Comparison of ENCODE assay signal across 20 cellular contexts in genomic region chr1:207840380-207840779, GRCh38.
A peak's percentile ranks its signal among the peaks of the same experiment; 100 is the strongest.
DNase-seq lines count a peak whose midpoint lies in the region; ATAC-seq and TF ChIP-seq lines count a peak whose summit lies in the region.
"Had no signal": no experiment of that assay in that cellular context is flagged by ENCODE, and none has a peak within 500 bp of the region (broad histone marks: within the 10 kb centered on the region; RNA-seq: fewer than 3 reads in every experiment).

No MANE protein-coding gene starts in this region.

- no peaks in the 10 kb centered on the region for H3K36me3 ChIP-seq in neural progenitor cell
- H3K36me3 ChIP-seq: cardiac muscle cell had no signal

- CTCF ChIA-PET in CD4-positive, alpha-beta T cell (lab: Charles Lee): interaction anchor here (1.4 kb wide), 1 partner anchor 12 kb away, joined by 5 read pairs; no protein-coding TSS in a partner anchor

- no peak overlapping the region for H3K4me3 ChIP-seq in neural progenitor cell
- H3K4me3 ChIP-seq: cardiac muscle cell, GM23248, SK-N-MC, suprapubic skin had no signal

- no peak overlapping the region for H3K18ac ChIP-seq in H9 (ENCODE audit: insufficient read length, low read depth, low read length)

- peaks cover 95% of the 10 kb centered on the region for H3K4me1 Mint-ChIP-seq in CD4-positive, alpha-beta T cell (ENCODE audit: low read depth)
- peaks cover 8 to 10% of the 10 kb centered on the region in 2 experiments for H3K4me1 Mint-ChIP-seq in H9
- peaks cover 87% of the 10 kb centered on the region for H3K4me1 Mint-ChIP-seq in central memory CD8-positive, alpha-beta T cell
- peaks cover 18% of the 10 kb centered on the region for H3K4me1 Mint-ChIP-seq in neural progenitor cell
- peaks cover 48% of the 10 kb centered on the region for H3K4me1 Mint-ChIP-seq in CD14-positive monocyte

- H3K27me3 Mint-ChIP-seq in CD4-positive, alpha-beta T cell: no peaks in the 10 kb centered on the region
- H3K27me3 Mint-ChIP-seq in H9 (ENCODE audit: low read depth) (no peaks in the 10 kb centered on the region), neural progenitor cell (ENCODE audit: insufficient read depth, low read depth) (peaks cover 3% of the 10 kb centered on the region), CD14-positive monocyte (ENCODE audit: low read depth in 3 of 3) (no peaks in the 10 kb centered on the region)
- no peaks in the 10 kb centered on the region for H3K27me3 Mint-ChIP-seq in central memory CD8-positive, alpha-beta T cell
- H3K27me3 Mint-ChIP-seq: IgD-negative memory B cell had no signal

- DNase-seq in CD4-positive, alpha-beta T cell: no peak
- DNase-seq in H9 (no peak), neural progenitor cell (ENCODE audit: low spot score) (no peak), CD14-positive monocyte (ENCODE audit: low spot score) (no peak), CD1c-positive myeloid dendritic cell (ENCODE audit: extremely low spot score) (no peak), NCI-H2227 (lab: John Stamatoyannopoulos, UW; ENCODE audit: unreplicated experiment) (no peak)
- no peak for DNase-seq in central memory CD8-positive, alpha-beta T cell (ENCODE audit: low spot score in 2 of 2)
- DNase-seq: activated CD4-positive, alpha-beta T cell treated with anti-CD3 and anti-CD28 coated beads for 1 hour; activated effector memory CD4-positive, alpha-beta T cell treated with Interleukin-2 at 50 U/mL for 16 hours; GM23248; midbrain; NCI-H2171 treated with DMSO at 0.1 percent for 48 hours; retina; T-helper 9 cell had no signal

- H3K79me2 ChIP-seq in H9 (ENCODE audit: insufficient read depth, low read length) (no peaks in the 10 kb centered on the region), neural progenitor cell (ENCODE audit: low read depth) (no peaks in the 10 kb centered on the region)

- H3K4me1 ChIP-seq in H9 (ENCODE audit: insufficient read depth, low read length): no peaks in the 10 kb centered on the region
- peaks cover 7% of the 10 kb centered on the region for H3K4me1 ChIP-seq in neural progenitor cell

- no peak overlapping the region for H3K23ac ChIP-seq in H9 (ENCODE audit: insufficient read length, low read depth, low read length)

- no peaks in the 10 kb centered on the region for H3F3A ChIP-seq in neural progenitor cell (ENCODE audit: low read depth)

- no peak overlapping the region for H3K4ac ChIP-seq in H9 (ENCODE audit: low read depth, low read length)

- H3K27ac Mint-ChIP-seq in CD4-positive, alpha-beta T cell: peak overlapping the region; percentile 95
- no peak overlapping the region for H3K27ac Mint-ChIP-seq in H9
- peak overlapping the region; percentile 50 for H3K27ac Mint-ChIP-seq in central memory CD8-positive, alpha-beta T cell (ENCODE audit: low read depth)
- H3K27ac Mint-ChIP-seq in neural progenitor cell: no peak overlapping the region
- no peak overlapping the region for H3K27ac Mint-ChIP-seq in CD14-positive monocyte

- H3K4me2 ChIP-seq in H9 (ENCODE audit: insufficient read depth, insufficient read length, low read length) (no peak overlapping the region), neural progenitor cell (no peak overlapping the region)

- no peak overlapping the region for H3K14ac ChIP-seq in H9 (ENCODE audit: insufficient read depth, low read length)

- no CpG with 5 or more reads among the region's 2 CpGs for WGBS in H9 (ENCODE audit: extremely low coverage, insufficient read length, low lambda C conversion rate)

- no peak for TF ChIP-seq CTCF in CD4-positive, alpha-beta T cell (IDR thresholded peaks at IDR 0.05)
- TF ChIP-seq CTCF in H9 (conservative IDR thresholded peaks at IDR 0.05) (peak; percentile 39; the same call in 1 of the 3 replicates), neural progenitor cell (IDR thresholded peaks at IDR 0.05) (peak; percentile 9), CD14-positive monocyte (IDR thresholded peaks at IDR 0.05) (no peak)

- H3K23me2 ChIP-seq in H9 (ENCODE audit: insufficient read length, low read depth, low read length, poor library complexity, severe bottlenecking): peaks cover 2% of the 10 kb centered on the region

- H3K9me3 Mint-ChIP-seq in CD4-positive, alpha-beta T cell: no peaks in the 10 kb centered on the region
- H3K9me3 Mint-ChIP-seq in H9: no peaks in the 10 kb centered on the region
- no peaks in the 10 kb centered on the region for H3K9me3 Mint-ChIP-seq in central memory CD8-positive, alpha-beta T cell
- peaks cover 2% of the 10 kb centered on the region for H3K9me3 Mint-ChIP-seq in neural progenitor cell
- H3K9me3 Mint-ChIP-seq in CD14-positive monocyte: no peaks in the 10 kb centered on the region
- H3K9me3 Mint-ChIP-seq: IgD-negative memory B cell had no signal

- POLR2A ChIA-PET in CD4-positive, alpha-beta T cell (lab: Charles Lee): no interaction called here

- H3K36me3 Mint-ChIP-seq in CD4-positive, alpha-beta T cell (ENCODE audit: low read depth): peaks cover 70% of the 10 kb centered on the region
- H3K36me3 Mint-ChIP-seq in H9 (ENCODE audit: insufficient read depth in 1 of 3, low read depth in 3 of 3): no peaks in the 10 kb centered on the region
- peaks cover 22% of the 10 kb centered on the region for H3K36me3 Mint-ChIP-seq in central memory CD8-positive, alpha-beta T cell (ENCODE audit: insufficient read depth)
- peaks cover 8% of the 10 kb centered on the region for H3K36me3 Mint-ChIP-seq in neural progenitor cell
- peaks cover 46 to 50% of the 10 kb centered on the region in 2 donors for H3K36me3 Mint-ChIP-seq in CD14-positive monocyte

- no peak overlapping the region for H3K4me3 Mint-ChIP-seq in CD4-positive, alpha-beta T cell
- H3K4me3 Mint-ChIP-seq in H9 (no peak overlapping the region), neural progenitor cell (no peak overlapping the region), CD14-positive monocyte (no peak overlapping the region)
- no peak overlapping the region for H3K4me3 Mint-ChIP-seq in central memory CD8-positive, alpha-beta T cell
- H3K4me3 Mint-ChIP-seq: IgD-negative memory B cell had no signal

- H3K27me3 ChIP-seq in CD4-positive, alpha-beta T cell (ENCODE audit: control insufficient read depth, insufficient read depth, low read length): no peaks in the 10 kb centered on the region
- H3K27me3 ChIP-seq in H9 (ENCODE audit: insufficient read depth, low read length) (no peaks in the 10 kb centered on the region), neural progenitor cell (no peaks in the 10 kb centered on the region)
- H3K27me3 ChIP-seq: cardiac muscle cell, suprapubic skin had no signal

- H2BK5ac ChIP-seq in H9 (ENCODE audit: insufficient read length, low read length): no peak overlapping the region

- no peak overlapping the region for H2BK120ac ChIP-seq in H9 (ENCODE audit: low read depth, low read length, poor library complexity, severe bottlenecking)

- no peak overlapping the region for H2AFZ ChIP-seq in H9 (ENCODE audit: low read length)
- no peak overlapping the region for H2AFZ ChIP-seq in neural progenitor cell (replicated peaks)
- H2AFZ ChIP-seq: GM23248 had no signal

- ATAC-seq in CD4-positive, alpha-beta T cell (ENCODE audit: poor library complexity): no peak
- ATAC-seq in central memory CD8-positive, alpha-beta T cell (replicated peaks; ENCODE audit: extremely low read depth, poor library complexity, severe bottlenecking): no peak
- no peak for ATAC-seq in HG02588 (IDR thresholded peaks at IDR 0.05; ENCODE audit: unreplicated experiment)
- ATAC-seq: esophagus mucosa had no signal

- H3K27ac ChIP-seq in CD4-positive, alpha-beta T cell (ENCODE audit: low read depth, low read length): no peak overlapping the region
- H3K27ac ChIP-seq in H9 (ENCODE audit: insufficient read length, low read depth, low read length): no peak overlapping the region
- no peak overlapping the region for H3K27ac ChIP-seq in neural progenitor cell
- H3K27ac ChIP-seq: cardiac muscle cell, GM23248, SK-N-MC, suprapubic skin had no signal

- intact Hi-C loops in CD4-positive, alpha-beta T cell (cut with DNase I, micrococcal nuclease): no loop called here
- intact Hi-C loops in CD14-positive monocyte (cut with micrococcal nuclease): no loop called here

- no peak overlapping the region for H2BK20ac ChIP-seq in H9 (ENCODE audit: low read depth, low read length, poor library complexity, severe bottlenecking)

- no peak overlapping the region for H2BK12ac ChIP-seq in H9 (ENCODE audit: insufficient read length, low read depth, low read length)

- H4K20me1 ChIP-seq in H9 (ENCODE audit: control insufficient read depth, insufficient read depth, insufficient read length): no peaks in the 10 kb centered on the region
- H4K20me1 ChIP-seq in neural progenitor cell (ENCODE audit: low read depth): no peaks in the 10 kb centered on the region

- no peak overlapping the region for H4K91ac ChIP-seq in H9 (ENCODE audit: insufficient read length, low read depth, low read length)

- no peaks in the 10 kb centered on the region for H3K9me3 ChIP-seq in CD4-positive, alpha-beta T cell (ENCODE audit: control insufficient read depth, low read length)
- H3K9me3 ChIP-seq in H9 (ENCODE audit: control insufficient read depth, low read depth, low read length) (no peaks in the 10 kb centered on the region), neural progenitor cell (ENCODE audit: low read depth) (no peaks in the 10 kb centered on the region)
- H3K9me3 ChIP-seq: suprapubic skin had no signal

- H4K8ac ChIP-seq in H9 (replicated peaks; ENCODE audit: insufficient read length, low read depth, low read length): no peak overlapping the region

- H2BK15ac ChIP-seq in H9 (ENCODE audit: low read depth, low read length): no peak overlapping the region

- H3T11ph ChIP-seq in H9 (ENCODE audit: low read length): no peak overlapping the region

- H3K9ac ChIP-seq in H9 (ENCODE audit: extremely low read depth, insufficient read length, low read length) (no peak overlapping the region), neural progenitor cell (no peak overlapping the region)
- H3K9ac ChIP-seq: GM23248 had no signal

- H4K5ac ChIP-seq in H9 (ENCODE audit: insufficient read length, low read depth, low read length): no peak overlapping the region

- no peaks in the 10 kb centered on the region for H3K79me1 ChIP-seq in H9 (ENCODE audit: insufficient read depth, low read depth, low read length, poor library complexity, severe bottlenecking)

- no peak overlapping the region for H3K56ac ChIP-seq in H9 (ENCODE audit: insufficient read length, low read depth, low read length)

- H2AK5ac ChIP-seq in H9 (ENCODE audit: insufficient read length, low read length): no peak overlapping the region

Comparison
In these comparisons a context has a peak if more than half of its experiments do, and no peak if none do; other contexts are left out.
1. H3K27ac Mint-ChIP-seq: peak in CD4-positive, alpha-beta T cell (single experiment) and central memory CD8-positive, alpha-beta T cell (single experiment); none in H9 (0 of 3), neural progenitor cell (single experiment) and CD14-positive monocyte (0 of 7).
2. CTCF ChIP-seq: peak in H9 (single experiment) and neural progenitor cell (single experiment); none in CD4-positive, alpha-beta T cell (single experiment) and CD14-positive monocyte (single experiment).